In the genomic region with DNA sequence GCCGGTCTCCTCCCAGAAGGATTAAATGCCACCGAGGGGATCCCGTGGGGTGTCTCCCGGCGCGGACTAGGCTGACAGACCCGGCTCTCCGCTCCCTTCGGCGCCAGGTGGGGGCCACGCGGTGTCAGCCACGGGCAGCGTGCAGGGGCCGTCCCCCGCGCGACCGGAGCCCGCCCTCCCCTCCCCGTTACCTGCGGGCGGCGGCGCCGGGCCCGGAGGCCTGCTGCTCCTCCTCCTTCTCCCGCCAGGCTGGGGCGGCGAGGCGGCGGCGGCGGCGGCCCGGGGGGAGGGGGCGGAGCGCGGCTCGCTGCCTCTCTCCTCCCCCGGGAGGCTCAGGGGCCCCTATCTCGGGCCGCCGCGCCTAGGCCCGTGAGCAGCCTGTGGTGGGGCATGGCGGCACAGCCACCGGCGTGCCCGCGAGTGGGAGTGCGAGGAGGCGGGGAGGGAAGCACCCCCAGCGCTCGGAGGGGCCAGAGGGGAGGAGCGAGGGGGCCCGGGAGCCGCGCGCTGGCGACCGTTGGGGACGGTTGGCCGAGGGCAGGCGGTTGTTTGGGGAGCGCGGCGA, we compare ENCODE assay signal across 8 cellular contexts. TPM values are rescaled to one million over a fixed set of nuclear protein-coding genes. Genes with fewer than 3 reads are reported as not detected.
DNase-seq lines count a peak whose midpoint lies in the region; ATAC-seq and TF ChIP-seq lines count a peak whose summit lies in the region.

No MANE protein-coding gene starts in this region.

- peaks cover 5% of the 10 kb centered on the region for H3K4me1 ChIP-seq in thymus (ENCODE audit: control insufficient read depth, insufficient read depth, low read length)

- peak overlapping the region; percentile 90 for H3K4me3 ChIP-seq in thymus (ENCODE audit: low read length)

- ATAC-seq in HG03354 (IDR thresholded peaks at IDR 0.05; ENCODE audit: poor library complexity, severe bottlenecking, unreplicated experiment), result peak; percentile 53
- peak; percentile 82 for ATAC-seq in omental fat pad (ENCODE audit: low FRiP score)

- H3K9me3 ChIP-seq in thymus (ENCODE audit: control insufficient read depth), result no peaks in the 10 kb centered on the region

- peak overlapping the region; percentile 98 for H3K27ac ChIP-seq in thymus (ENCODE audit: low read depth)

- WGBS in thymus, result under 1% methylated on average over 57 of the region's 68 CpGs

- no peaks in the 10 kb centered on the region for H3K27me3 ChIP-seq in thymus (ENCODE audit: control insufficient read depth, insufficient read depth)

- TF ChIP-seq CTCF in omental fat pad (IDR thresholded peaks at IDR 0.05), result no peak

- DNase-seq in CD1c-positive myeloid dendritic cell (ENCODE audit: extremely low spot score) (peak; percentile 65), GM19238 (ENCODE audit: insufficient read length, low spot score) (peak; percentile 69), RKO (ENCODE audit: low spot score) (peak; percentile 60), globus pallidus (ENCODE audit: low spot score) (peak; percentile 71), omental fat pad (ENCODE audit: low spot score) (peak; percentile 27)
- DNase-seq in activated gamma-delta T cell treated with anti-CD3 and anti-CD28 coated beads, Interleukin-2, amount 50 U/mL, for 16 hours (ENCODE audit: low read depth), result peak; percentile 48

- H3K36me3 ChIP-seq in thymus (ENCODE audit: control insufficient read depth, insufficient read depth), result no peaks in the 10 kb centered on the region

RNA-seq across cellular contexts. Expression of a gene that starts 0.5 kb away (rescaled TPM):
- total RNA-seq in omental fat pad, result 10 to 100 TPM; 37.0 to 81.0 (median 46.6) TPM
- polyA plus RNA-seq in thymus, result 31.1 TPM

Comparison
In these comparisons a context has a peak if more than half of its experiments do, and no peak if none do; other contexts are left out.
1. Peak in every context shown above with its lines: DNase-seq, ATAC-seq, H3K4me3 ChIP-seq and H3K27ac ChIP-seq.